20 cellular contexts compared by ENCODE assay signal in the genomic region with DNA sequence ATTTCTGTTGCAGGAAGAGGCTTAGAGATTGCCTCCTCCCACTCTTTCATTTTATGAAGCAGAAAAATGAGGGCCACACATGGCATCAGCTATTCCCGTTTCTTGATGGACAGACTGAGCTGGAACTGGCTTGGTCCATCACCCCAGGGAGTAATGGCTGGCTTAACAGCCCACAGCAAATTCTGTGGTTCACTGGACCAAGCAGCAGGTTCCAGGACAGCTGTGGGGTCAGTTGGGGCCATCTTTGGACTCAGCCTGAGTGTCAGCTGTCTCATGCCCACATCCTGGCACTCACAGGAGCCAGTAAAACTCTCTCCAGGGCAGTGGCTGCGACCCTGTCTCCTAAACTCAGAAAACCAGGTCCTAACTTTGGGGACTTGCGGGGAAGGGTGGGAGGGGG. TPM values are rescaled to one million over a fixed set of nuclear protein-coding genes. Genes with fewer than 3 reads are reported as not detected.
A peak's percentile ranks its signal among the peaks of the same experiment; 100 is the strongest.
DNase-seq lines count a peak whose midpoint lies in the region; ATAC-seq and TF ChIP-seq lines count a peak whose summit lies in the region.
"Had no signal": no experiment of that assay in that cellular context is flagged by ENCODE, and none has a peak within 500 bp of the region (broad histone marks: within the 10 kb centered on the region; RNA-seq: fewer than 3 reads in every experiment).

No MANE protein-coding gene starts in this region.

- WGBS in lower leg skin, 2 donors: 68 to 81% methylated on average over 3 of the region's 3 CpGs

- H3K4me3 ChIP-seq in lower leg skin (ENCODE audit: low read depth, poor library complexity, severe bottlenecking): no peak overlapping the region
- H3K4me3 ChIP-seq: A549, K562, PC-9 had no signal

- peak overlapping the region; percentile 46 for H3K27ac Mint-ChIP-seq in activated T-helper 17 cell treated with anti-CD3 and anti-CD28 coated beads, Interleukin-2, amount 50 U/mL, for 72 hours
- peak overlapping the region; percentile 20 for H3K27ac Mint-ChIP-seq in stimulated activated memory B cell treated with anti-CD40 and anti-IgM and Interleukin-4, amounts not matched to agents 10 μg/mL and 1 μg/mL and 100 μg/mL, for 72 hours
- H3K27ac Mint-ChIP-seq: CD8-positive, alpha-beta T cell had no signal

- H3K4me3 Mint-ChIP-seq in activated T-helper 17 cell treated with anti-CD3 and anti-CD28 coated beads, Interleukin-2, amount 50 U/mL, for 72 hours: no peak overlapping the region
- H3K4me3 Mint-ChIP-seq in stimulated activated memory B cell treated with anti-CD40 and anti-IgM and Interleukin-4, amounts not matched to agents 10 μg/mL and 1 μg/mL and 100 μg/mL, for 72 hours: no peak overlapping the region
- H3K4me3 Mint-ChIP-seq: CD8-positive, alpha-beta T cell had no signal

- peaks cover 9% of the 10 kb centered on the region for H3K4me1 Mint-ChIP-seq in activated T-helper 17 cell treated with anti-CD3 and anti-CD28 coated beads, Interleukin-2, amount 50 U/mL, for 72 hours
- peaks cover 19% of the 10 kb centered on the region for H3K4me1 Mint-ChIP-seq in stimulated activated memory B cell treated with anti-CD40 and anti-IgM and Interleukin-4, amounts not matched to agents 10 μg/mL and 1 μg/mL and 100 μg/mL, for 72 hours

- intact Hi-C loops in posterior vena cava (cut with DNase I): loop anchor here in 1 of 2 donors (10.0 kb wide), 1 partner anchor 640 kb away; no protein-coding TSS in a partner anchor
- intact Hi-C loops in lower leg skin (cut with DNase I; ENCODE audit: low total_unique reads): no loop called here

- DNase-seq in LHCN-M2 (ENCODE audit: low read depth): peak; percentile 94
- DNase-seq in posterior vena cava (ENCODE audit: low spot score): peak; percentile 28
- no peak for DNase-seq in HK-2 (ENCODE audit: unreplicated experiment)
- DNase-seq in hippocampal formation (lab: John Stamatoyannopoulos, UW): no peak
- no peak for DNase-seq in lower leg skin (ENCODE audit: low spot score in 2 of 2)
- DNase-seq: C1 segment of cervical spinal cord; Caco-2; CD8-positive, alpha-beta T cell; NCI-H1048; NCI-H1417; NCI-H1694; NCI-H2029 treated with DMSO at 0.1 percent for 48 hours; NCI-H446 treated with DMSO at 0.1 percent for 48 hours; NCI-H526 treated with DMSO at 0.1 percent for 48 hours; PC-9; SHP77 had no signal

- H3K36me3 Mint-ChIP-seq in activated T-helper 17 cell treated with anti-CD3 and anti-CD28 coated beads, Interleukin-2, amount 50 U/mL, for 72 hours (ENCODE audit: low read depth): no peaks in the 10 kb centered on the region
- H3K36me3 Mint-ChIP-seq in stimulated activated memory B cell treated with anti-CD40 and anti-IgM and Interleukin-4, amounts not matched to agents 10 μg/mL and 1 μg/mL and 100 μg/mL, for 72 hours: no peaks in the 10 kb centered on the region
- H3K36me3 Mint-ChIP-seq: CD8-positive, alpha-beta T cell had no signal

- TF ChIP-seq CTCF in lower leg skin (IDR thresholded peaks at IDR 0.05): no peak

- no peaks in the 10 kb centered on the region for H3K9me3 Mint-ChIP-seq in activated T-helper 17 cell treated with anti-CD3 and anti-CD28 coated beads, Interleukin-2, amount 50 U/mL, for 72 hours
- peaks cover 4% of the 10 kb centered on the region for H3K9me3 Mint-ChIP-seq in stimulated activated memory B cell treated with anti-CD40 and anti-IgM and Interleukin-4, amounts not matched to agents 10 μg/mL and 1 μg/mL and 100 μg/mL, for 72 hours
- H3K9me3 Mint-ChIP-seq: CD8-positive, alpha-beta T cell had no signal

- no peaks in the 10 kb centered on the region for H3K27me3 Mint-ChIP-seq in activated T-helper 17 cell treated with anti-CD3 and anti-CD28 coated beads, Interleukin-2, amount 50 U/mL, for 72 hours
- no peaks in the 10 kb centered on the region for H3K27me3 Mint-ChIP-seq in stimulated activated memory B cell treated with anti-CD40 and anti-IgM and Interleukin-4, amounts not matched to agents 10 μg/mL and 1 μg/mL and 100 μg/mL, for 72 hours

- no peak for TF ChIP-seq POLR2A in lower leg skin (IDR thresholded peaks at IDR 0.05)

- ATAC-seq in activated T-helper 17 cell treated with anti-CD3 and anti-CD28 coated beads, Interleukin-2, amount 50 U/mL, for 72 hours (replicated peaks): no peak
- ATAC-seq in stimulated activated memory B cell treated with anti-CD40 and anti-IgM and Interleukin-4, amounts not matched to agents 10 μg/mL and 1 μg/mL and 100 μg/mL, for 72 hours: no peak
- ATAC-seq: A549; CD8-positive, alpha-beta T cell; K562 had no signal

RNA-seq across cellular contexts. Expression of a gene that starts 36.5 kb away (rescaled TPM):
- total RNA-seq in LHCN-M2 (2014; rRNA removed): not detected in 2 replicates
- polyA plus RNA-seq in LHCN-M2 (2012): not detected
- total RNA-seq in activated T-helper 17 cell treated with anti-CD3 and anti-CD28 coated beads, Interleukin-2, amount 50 U/mL, for 72 hours: not detected
- total RNA-seq in posterior vena cava: 1 to 10 TPM in 1 of 2 donors, under 1 TPM in 1; 0.52 to 2.1 TPM
- total RNA-seq in lower leg skin: not detected
- total RNA-seq: Caco-2; CD8-positive, alpha-beta T cell; PC-9 had no signal

RNA-seq across cellular contexts. Expression of a gene that starts 41.7 kb away (rescaled TPM):
- total RNA-seq in LHCN-M2 (2014; rRNA removed): not detected in 2 replicates
- polyA plus RNA-seq in LHCN-M2 (2012): 4.0 TPM
- not detected for total RNA-seq in activated T-helper 17 cell treated with anti-CD3 and anti-CD28 coated beads, Interleukin-2, amount 50 U/mL, for 72 hours
- not detected for total RNA-seq in posterior vena cava
- not detected for total RNA-seq in lower leg skin
- total RNA-seq: Caco-2; CD8-positive, alpha-beta T cell; K562 had no signal
- polyA plus RNA-seq: A549 had no signal

Comparison
In these comparisons a context has a peak if more than half of its experiments do, and no peak if none do; other contexts are left out.
1. DNase-seq: peak in LHCN-M2 (single experiment) and posterior vena cava (single experiment); none in HK-2 (single experiment), hippocampal formation (0 of 2) and lower leg skin (0 of 2).